In the genomic region with DNA sequence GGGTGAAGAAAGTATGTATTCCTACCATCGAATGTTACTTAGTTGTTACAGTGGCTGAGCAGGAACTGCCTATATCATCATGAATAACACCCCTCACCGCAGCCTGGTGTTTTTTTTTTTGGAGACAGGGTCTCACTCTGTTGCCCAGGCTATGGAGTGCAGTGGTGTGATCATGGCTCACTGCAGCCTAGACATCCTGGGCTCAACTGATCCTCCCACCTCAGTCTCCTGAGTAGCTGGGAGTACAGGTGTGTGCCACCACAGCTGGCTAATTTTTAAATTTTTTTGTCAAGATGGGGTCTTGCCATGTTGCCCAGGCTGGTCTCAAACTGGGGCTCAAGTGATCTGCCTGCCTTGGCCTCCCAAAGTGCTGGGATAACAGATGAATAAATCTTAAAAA, we compare ENCODE assay signal across 18 cellular contexts.
"Had no signal": no experiment of that assay in that cellular context is flagged by ENCODE, and none has a peak within 500 bp of the region (broad histone marks: within the 10 kb centered on the region; RNA-seq: fewer than 3 reads in every experiment).

No MANE protein-coding gene starts in this region.

- H3K4me3 Mint-ChIP-seq: IgD-negative memory B cell had no signal

- H3K9ac ChIP-seq: SK-N-SH had no signal

- DNase-seq: KBM-7, MV-4-11, NCI-H1048, NCI-H1105, NCI-H1417, NCI-H1436 treated with DMSO at 0.1 percent for 48 hours, NCI-H1694, NCI-H187 treated with DMSO at 0.1 percent for 48 hours, NCI-H2029 treated with DMSO at 0.1 percent for 48 hours, NCI-H2227 treated with DMSO at 0.1 percent for 48 hours, NCI-H524, NCI-H526 treated with DMSO at 0.1 percent for 48 hours, NCI-H748 treated with DMSO at 0.1 percent for 48 hours, SHP77, SK-N-SH, SW 1271 had no signal

- H3K27ac Mint-ChIP-seq: IgD-negative memory B cell had no signal

- H3K27ac ChIP-seq: RWPE1 had no signal

- H3K9me3 Mint-ChIP-seq: IgD-negative memory B cell had no signal

- H3K4me2 ChIP-seq: SK-N-SH had no signal

- H3K9me3 ChIP-seq: SK-N-SH had no signal

- H3K27me3 Mint-ChIP-seq: IgD-negative memory B cell had no signal
